ENCODE assay signal across 9 cellular contexts in genomic region chr1:938088-938683, GRCh38. TPM values are rescaled to one million over a fixed set of nuclear protein-coding genes. Genes with fewer than 3 reads are reported as not detected.
DNase-seq lines count a peak whose midpoint lies in the region; ATAC-seq, FAIRE-seq and TF ChIP-seq lines count a peak whose summit lies in the region.
"Had no signal": no experiment of that assay in that cellular context is flagged by ENCODE, and none has a peak within 500 bp of the region (broad histone marks: within the 10 kb centered on the region; RNA-seq: fewer than 3 reads in every experiment).

No MANE protein-coding gene starts in this region.

- POLR2A ChIA-PET in HepG2 (lab: Yijun Ruan, JAX), result interaction anchor here (1.2 to 1.3 kb wide), 2 partner anchors 32 to 34 kb away, joined by 3 to 4 read pairs; no protein-coding TSS in a partner anchor

- H3K36me3 ChIP-seq in HepG2 (replicated peaks in 1 of 2; ENCODE audit: control insufficient read depth in 1 of 2, insufficient read depth in 2 of 2, low read length in 2 of 2), result no peaks in the 10 kb centered on the region
- H3K36me3 ChIP-seq in GM23338 (ENCODE audit: insufficient read depth), result no peaks in the 10 kb centered on the region

- intact Hi-C loops in HepG2 (cut with micrococcal nuclease; ENCODE audit: unreplicated experiment), result loop anchor here (2.0 kb wide), 1 partner anchor 33 kb away; no protein-coding TSS in a partner anchor

- no peak for FAIRE-seq in HepG2 (lab: Jason Lieb, UNC)
- no peak for FAIRE-seq in frontal cortex (lab: Jason Lieb, UNC)

- no peak for DNase-seq in AG09319 (ENCODE audit: extremely low read depth, low read depth)
- DNase-seq in HFFc6, result peak; percentile 71
- DNase-seq in astrocyte of the hippocampus (ENCODE audit: low read depth, low spot score), result peak; percentile 49
- DNase-seq in HepG2 (ENCODE audit: low spot score), result peak; percentile 29
- no peak for DNase-seq in GM23338 (ENCODE audit: low spot score)
- DNase-seq in frontal cortex (ENCODE audit: low spot score in 2 of 2), result no peak
- DNase-seq in NCI-H128 (lab: John Stamatoyannopoulos, UW; ENCODE audit: unreplicated experiment), result no peak
- DNase-seq: NCI-H2081 treated with DMSO at 0.1 percent for 48 hours had no signal

- H3K9me3 Mint-ChIP-seq in HFFc6 (no peaks in the 10 kb centered on the region), GM23338 (no peaks in the 10 kb centered on the region; the same call in 2 of the 3 replicates)

- in situ Hi-C loops in HepG2 (cut with HindIII; ENCODE audit: extremely low pct_ligation_motif_present, low pct_unique_long_range_greater_than_20kb), result no loop called here

- TF ChIP-seq CTCF in AG09319 (IDR thresholded peaks at IDR 0.05; ENCODE audit: low read depth, low read length) (peak; percentile 56), HFFc6 (IDR thresholded peaks at IDR 0.05) (peak; percentile 74), HepG2 (CRISPR knock-in tag; IDR thresholded peaks at IDR 0.05) (peak; percentile 86), GM23338 (conservative IDR thresholded peaks at IDR 0.05; ENCODE audit: low read depth in 2 of 2) (peak in 1 of 2 experiments; percentile 29; a peak in 2 of 4 replicates)

- H2AFZ ChIP-seq in HepG2 (ENCODE audit: low read length) (no peak overlapping the region), GM23338 (no peak overlapping the region)

- no peak overlapping the region for H3K4me2 ChIP-seq in HepG2 (ENCODE audit: low read depth, low read length)
- no peak overlapping the region for H3K4me2 ChIP-seq in GM23338

- H3K9me2 ChIP-seq in GM23338 (ENCODE audit: insufficient read depth), result no peaks in the 10 kb centered on the region

- H3K27me3 Mint-ChIP-seq in HFFc6 (ENCODE audit: insufficient read depth) (peaks cover 3% of the 10 kb centered on the region), GM23338 (ENCODE audit: insufficient read depth, low read depth, poor library complexity) (peaks cover 70% of the 10 kb centered on the region)

- TF ChIP-seq EP300 in HepG2 (IDR thresholded peaks at IDR 0.05; ENCODE audit: low read depth in 2 of 2, low read length in 2 of 2), result no peak
- TF ChIP-seq EP300 in HepG2 (CRISPR knock-in tag; IDR thresholded peaks at IDR 0.05; ENCODE audit: borderline replicate concordance), result no peak

- ATAC-seq in HepG2, result peak; percentile 70
- no peak for ATAC-seq in HG03097 (IDR thresholded peaks at IDR 0.05; ENCODE audit: low FRiP score, unreplicated experiment)
- ATAC-seq in GM23338, result no peak

- H3K4me1 ChIP-seq in HepG2 (ENCODE audit: insufficient read depth, low read length) (peaks cover 32% of the 10 kb centered on the region), GM23338 (ENCODE audit: insufficient read depth) (peaks cover 3% of the 10 kb centered on the region; the same call in 1 of the 2 replicates)

- H3K9me3 ChIP-seq in HepG2 (ENCODE audit: low read length), result no peaks in the 10 kb centered on the region

- TF ChIP-seq POLR2A in HepG2 (IDR thresholded peaks at IDR 0.05; ENCODE audit: insufficient read depth in 1 of 2, low read depth in 2 of 2, low read length in 2 of 2), result no peak

- H3K27me3 ChIP-seq in HepG2 (ENCODE audit: control insufficient read depth in 1 of 2, insufficient read depth in 2 of 2, low read length in 2 of 2), result peaks cover 26 to 66% of the 10 kb centered on the region in 2 experiments
- peaks cover 89% of the 10 kb centered on the region for H3K27me3 ChIP-seq in GM23338 (ENCODE audit: insufficient read depth)

- CTCF ChIA-PET in HepG2 (lab: Yijun Ruan, JAX; ENCODE audit: low intra/inter-chr PET ratio, low total read pairs), result interaction anchor here (0.9 to 1.3 kb wide), 6 partner anchors 16 to 68 kb away, joined by 3 to 6 read pairs (median 4); no protein-coding TSS in a partner anchor

- no peaks in the 10 kb centered on the region for H3F3A ChIP-seq in GM23338 (replicated peaks; ENCODE audit: low read depth)

- no peaks in the 10 kb centered on the region for H4K20me1 ChIP-seq in HepG2 (ENCODE audit: insufficient read depth, low read length)
- no peaks in the 10 kb centered on the region for H4K20me1 ChIP-seq in GM23338 (replicated peaks; ENCODE audit: insufficient read depth)

- H3K4me1 Mint-ChIP-seq in HFFc6 (ENCODE audit: low read depth) (peaks cover 27% of the 10 kb centered on the region), GM23338 (peaks cover 14% of the 10 kb centered on the region)

- TF ChIP-seq RAD21 in HepG2 (CRISPR knock-in tag; IDR thresholded peaks at IDR 0.05), result peak; percentile 76

- H3K27ac Mint-ChIP-seq in HFFc6 (peak overlapping the region; percentile 69; the same call in 1 of the 2 replicates), GM23338 (no peak overlapping the region)

- H3K4me3 ChIP-seq in HepG2 (replicated peaks in 1 of 3; ENCODE audit: insufficient read depth in 1 of 3, low read depth in 2 of 3, low read length in 3 of 3), result no peak overlapping the region
- H3K4me3 ChIP-seq in GM23338, result no peak overlapping the region

- H3K79me2 ChIP-seq in HepG2 (ENCODE audit: insufficient read depth, low read length) (no peaks in the 10 kb centered on the region), GM23338 (replicated peaks; ENCODE audit: insufficient read depth) (no peaks in the 10 kb centered on the region)

- H3K9ac ChIP-seq in HepG2 (ENCODE audit: insufficient read depth, low read depth, low read length), result no peak overlapping the region

- H3K27ac ChIP-seq in HepG2 (ENCODE audit: extremely low read length, insufficient read depth, low read length), result no peak overlapping the region
- H3K27ac ChIP-seq in GM23338 (ENCODE audit: low read depth), result no peak overlapping the region

- WGBS in HepG2 (ENCODE audit: low lambda C conversion rate), result 0% methylated on average over 2 of the region's 15 CpGs

- H3K36me3 Mint-ChIP-seq in HFFc6 (ENCODE audit: low read depth) (no peaks in the 10 kb centered on the region), GM23338 (ENCODE audit: low read depth) (no peaks in the 10 kb centered on the region)

- BruUV-seq in HepG2 (replicated peaks; lab: Mats Ljungman, UMichigan), result no TSS peak

- H3K4me3 Mint-ChIP-seq in HFFc6, result 0 out of 2 replicates have a peak overlapping the region, but pooled peaks have one; percentile 26
- H3K4me3 Mint-ChIP-seq in GM23338, result no peak overlapping the region

RNA-seq across cellular contexts. Expression of gene SAMD11, which starts 14.5 kb away (rescaled TPM):
- total RNA-seq in HFFc6 (2021; fragmentation: NEBNext Ultra II Directional; extraction: Animal tissue kit (Norgen Biotek cat#: 25700)), result 10 to 100 TPM; 20.6 to 29.3 (median 27.5) TPM
- 0.11 TPM in 1 of 2 replicates, not detected in the other for total RNA-seq in HepG2 (2016; rRNA removed; fragmentation: Illumina TruSeq; extraction: Trizol)
- not detected in 2 replicates for total RNA-seq in HepG2 (2016; cell fraction: cytosol; rRNA removed; fragmentation: Illumina TruSeq; extraction: Trizol; ENCODE audit: low read depth)
- 0.13 TPM in 1 of 2 replicates, not detected in the other for total RNA-seq in HepG2 (2016; cell fraction: insoluble cytoplasmic fraction; rRNA removed; fragmentation: Illumina TruSeq; extraction: Trizol)
- total RNA-seq in HepG2 (2016; cell fraction: membrane; rRNA removed; fragmentation: Illumina TruSeq; extraction: Trizol), result not detected in 2 replicates
- total RNA-seq in HepG2 (2016; cell fraction: nucleus; rRNA removed; fragmentation: Illumina TruSeq; extraction: Trizol), result not detected in 2 replicates
- polyA plus RNA-seq in HepG2 (2011; rRNA removed), result 0.09 TPM in 1 of 2 replicates, not detected in the other
- polyA plus RNA-seq in HepG2 (2011; cell fraction: cytosol; rRNA removed), result 0.09 and 0.24 TPM in 2 replicates
- 0.10 and 0.37 TPM in 2 replicates for polyA plus RNA-seq in HepG2 (2011; cell fraction: nucleus; rRNA removed)
- not detected in 2 replicates for polyA plus RNA-seq in HepG2 (2012)
- not detected in 2 replicates for polyA plus RNA-seq in HepG2 (2016; cell fraction: cytosol; fragmentation: Illumina TruSeq; extraction: Trizol; ENCODE audit: low read depth)
- polyA plus RNA-seq in HepG2 (2016; cell fraction: insoluble cytoplasmic fraction; fragmentation: Illumina TruSeq; extraction: Trizol; ENCODE audit: low read depth), result not detected in 2 replicates
- not detected in 2 replicates for polyA plus RNA-seq in HepG2 (2016; cell fraction: membrane; fragmentation: Illumina TruSeq; extraction: Trizol; ENCODE audit: low read depth)
- not detected in 2 replicates for polyA plus RNA-seq in HepG2 (2016; cell fraction: nucleus; fragmentation: Illumina TruSeq; extraction: Trizol; ENCODE audit: insufficient read depth, low read depth)
- 19.7 TPM in 1 of 2 replicates, not detected in the other for polyA minus RNA-seq in HepG2 (2011; rRNA and poly(A)+ RNA removed; ENCODE audit: low replicate concordance)
- polyA minus RNA-seq in HepG2 (2011; cell fraction: cytosol; rRNA and poly(A)+ RNA removed), result 0.99 and 1.4 TPM in 2 replicates
- 1.2 TPM in 1 of 2 replicates, not detected in the other for polyA minus RNA-seq in HepG2 (2011; cell fraction: nucleus; rRNA and poly(A)+ RNA removed)
- 0.14 and 0.19 TPM in 2 replicates for total RNA-seq in GM23338 (2014; rRNA removed; shearing (Covaris generic))
- 0.40 and 0.47 TPM in 2 replicates for polyA plus RNA-seq in GM23338 (2016; fragmentation: Nextera tagmentation; extraction: Ambion mirVana)
- 0.41 TPM for total RNA-seq in frontal cortex

RNA-seq across cellular contexts. Expression of gene NOC2L, which starts 20.9 kb away (rescaled TPM):
- total RNA-seq in HFFc6 (2021; fragmentation: NEBNext Ultra II Directional; extraction: Animal tissue kit (Norgen Biotek cat#: 25700)), result 100 to 1,000 TPM; 112 to 142 (median 119) TPM
- total RNA-seq in HepG2 (2016; rRNA removed; fragmentation: Illumina TruSeq; extraction: Trizol) (91.6 and 103 TPM in 2 replicates), frontal cortex (67.3 TPM)
- 14.1 and 16.1 TPM in 2 replicates for total RNA-seq in HepG2 (2016; cell fraction: cytosol; rRNA removed; fragmentation: Illumina TruSeq; extraction: Trizol; ENCODE audit: low read depth)
- total RNA-seq in HepG2 (2016; cell fraction: insoluble cytoplasmic fraction; rRNA removed; fragmentation: Illumina TruSeq; extraction: Trizol), result 81.2 and 109 TPM in 2 replicates
- 22.9 and 27.1 TPM in 2 replicates for total RNA-seq in HepG2 (2016; cell fraction: membrane; rRNA removed; fragmentation: Illumina TruSeq; extraction: Trizol)
- total RNA-seq in HepG2 (2016; cell fraction: nucleus; rRNA removed; fragmentation: Illumina TruSeq; extraction: Trizol), result 53.2 and 63.8 TPM in 2 replicates
- polyA plus RNA-seq in HepG2 (2011; rRNA removed) (32.0 and 40.5 TPM in 2 replicates), GM23338 (2016; fragmentation: Nextera tagmentation; extraction: Ambion mirVana) (79.3 and 89.0 TPM in 2 replicates)
- 33.6 and 44.6 TPM in 2 replicates for polyA plus RNA-seq in HepG2 (2011; cell fraction: cytosol; rRNA removed)
- polyA plus RNA-seq in HepG2 (2011; cell fraction: nucleus; rRNA removed), result 85.2 and 96.0 TPM in 2 replicates
- polyA plus RNA-seq in HepG2 (2012), result 41.8 and 44.3 TPM in 2 replicates
- 5.1 and 6.4 TPM in 2 replicates for polyA plus RNA-seq in HepG2 (2016; cell fraction: cytosol; fragmentation: Illumina TruSeq; extraction: Trizol; ENCODE audit: low read depth)
- 69.1 and 81.1 TPM in 2 replicates for polyA plus RNA-seq in HepG2 (2016; cell fraction: insoluble cytoplasmic fraction; fragmentation: Illumina TruSeq; extraction: Trizol; ENCODE audit: low read depth)
- polyA plus RNA-seq in HepG2 (2016; cell fraction: membrane; fragmentation: Illumina TruSeq; extraction: Trizol; ENCODE audit: low read depth), result 9.8 and 11.1 TPM in 2 replicates
- polyA plus RNA-seq in HepG2 (2016; cell fraction: nucleus; fragmentation: Illumina TruSeq; extraction: Trizol; ENCODE audit: insufficient read depth, low read depth), result 108 and 110 TPM in 2 replicates
- polyA minus RNA-seq in HepG2 (2011; rRNA and poly(A)+ RNA removed; ENCODE audit: low replicate concordance), result 118 and 166 TPM in 2 replicates
- polyA minus RNA-seq in HepG2 (2011; cell fraction: cytosol; rRNA and poly(A)+ RNA removed), result 43.1 and 44.0 TPM in 2 replicates
- polyA minus RNA-seq in HepG2 (2011; cell fraction: nucleus; rRNA and poly(A)+ RNA removed), result 18.8 and 20.1 TPM in 2 replicates
- total RNA-seq in GM23338 (2014; rRNA removed; shearing (Covaris generic)), result 123 and 125 TPM in 2 replicates

RNA-seq across cellular contexts. Expression of gene KLHL17, which starts 22.2 kb away (rescaled TPM):
- 10 to 100 TPM; 12.2 to 17.5 (median 13.2) TPM for total RNA-seq in HFFc6 (2021; fragmentation: NEBNext Ultra II Directional; extraction: Animal tissue kit (Norgen Biotek cat#: 25700))
- 2.8 and 9.3 TPM in 2 replicates for total RNA-seq in HepG2 (2016; rRNA removed; fragmentation: Illumina TruSeq; extraction: Trizol)
- 4.5 and 5.0 TPM in 2 replicates for total RNA-seq in HepG2 (2016; cell fraction: cytosol; rRNA removed; fragmentation: Illumina TruSeq; extraction: Trizol; ENCODE audit: low read depth)
- 2.4 and 10.3 TPM in 2 replicates for total RNA-seq in HepG2 (2016; cell fraction: insoluble cytoplasmic fraction; rRNA removed; fragmentation: Illumina TruSeq; extraction: Trizol)
- total RNA-seq in HepG2 (2016; cell fraction: membrane; rRNA removed; fragmentation: Illumina TruSeq; extraction: Trizol), result 2.6 and 2.8 TPM in 2 replicates
- 14.8 and 15.9 TPM in 2 replicates for total RNA-seq in HepG2 (2016; cell fraction: nucleus; rRNA removed; fragmentation: Illumina TruSeq; extraction: Trizol)
- 24.7 and 31.4 TPM in 2 replicates for polyA plus RNA-seq in HepG2 (2011; rRNA removed)
- polyA plus RNA-seq in HepG2 (2011; cell fraction: cytosol; rRNA removed), result 6.8 and 12.3 TPM in 2 replicates
- 590 and 778 TPM in 2 replicates for polyA plus RNA-seq in HepG2 (2011; cell fraction: nucleus; rRNA removed)
- 11.7 and 19.1 TPM in 2 replicates for polyA plus RNA-seq in HepG2 (2012)
- polyA plus RNA-seq in HepG2 (2016; cell fraction: cytosol; fragmentation: Illumina TruSeq; extraction: Trizol; ENCODE audit: low read depth), result 1.1 and 1.3 TPM in 2 replicates
- polyA plus RNA-seq in HepG2 (2016; cell fraction: insoluble cytoplasmic fraction; fragmentation: Illumina TruSeq; extraction: Trizol; ENCODE audit: low read depth), result 3.4 and 3.7 TPM in 2 replicates
- polyA plus RNA-seq in HepG2 (2016; cell fraction: membrane; fragmentation: Illumina TruSeq; extraction: Trizol; ENCODE audit: low read depth), result 1.9 and 2.4 TPM in 2 replicates
- polyA plus RNA-seq in HepG2 (2016; cell fraction: nucleus; fragmentation: Illumina TruSeq; extraction: Trizol; ENCODE audit: insufficient read depth, low read depth), result 71.9 and 74.8 TPM in 2 replicates
- 4.3 and 19.5 TPM in 2 replicates for polyA minus RNA-seq in HepG2 (2011; rRNA and poly(A)+ RNA removed; ENCODE audit: low replicate concordance)
- polyA minus RNA-seq in HepG2 (2011; cell fraction: cytosol; rRNA and poly(A)+ RNA removed), result 4.6 and 4.9 TPM in 2 replicates
- 24.9 and 31.0 TPM in 2 replicates for polyA minus RNA-seq in HepG2 (2011; cell fraction: nucleus; rRNA and poly(A)+ RNA removed)
- 27.8 and 37.1 TPM in 2 replicates for total RNA-seq in GM23338 (2014; rRNA removed; shearing (Covaris generic))
- polyA plus RNA-seq in GM23338 (2016; fragmentation: Nextera tagmentation; extraction: Ambion mirVana), result 16.5 and 17.8 TPM in 2 replicates
- 6.1 TPM for total RNA-seq in frontal cortex

RNA-seq across cellular contexts. Expression of gene PLEKHN1, which starts 28.1 kb away (rescaled TPM):
- 1 to 10 TPM; 5.2 to 6.9 (median 6.0) TPM for total RNA-seq in HFFc6 (2021; fragmentation: NEBNext Ultra II Directional; extraction: Animal tissue kit (Norgen Biotek cat#: 25700))
- total RNA-seq in HepG2 (2016; rRNA removed; fragmentation: Illumina TruSeq; extraction: Trizol), result 0.21 and 0.42 TPM in 2 replicates
- total RNA-seq in HepG2 (2016; cell fraction: cytosol; rRNA removed; fragmentation: Illumina TruSeq; extraction: Trizol; ENCODE audit: low read depth), result not detected in 2 replicates
- 0.31 and 0.48 TPM in 2 replicates for total RNA-seq in HepG2 (2016; cell fraction: insoluble cytoplasmic fraction; rRNA removed; fragmentation: Illumina TruSeq; extraction: Trizol)
- total RNA-seq in HepG2 (2016; cell fraction: membrane; rRNA removed; fragmentation: Illumina TruSeq; extraction: Trizol), result 0.15 and 0.17 TPM in 2 replicates
- total RNA-seq in HepG2 (2016; cell fraction: nucleus; rRNA removed; fragmentation: Illumina TruSeq; extraction: Trizol), result 0.59 and 0.63 TPM in 2 replicates
- 0.58 and 0.59 TPM in 2 replicates for polyA plus RNA-seq in HepG2 (2011; rRNA removed)
- polyA plus RNA-seq in HepG2 (2011; cell fraction: cytosol; rRNA removed), result 0.13 and 0.23 TPM in 2 replicates
- polyA plus RNA-seq in HepG2 (2011; cell fraction: nucleus; rRNA removed), result 13.2 and 15.5 TPM in 2 replicates
- 0.51 and 0.55 TPM in 2 replicates for polyA plus RNA-seq in HepG2 (2012)
- polyA plus RNA-seq in HepG2 (2016; cell fraction: cytosol; fragmentation: Illumina TruSeq; extraction: Trizol; ENCODE audit: low read depth), result 0.05 and 0.09 TPM in 2 replicates
- 0.29 and 0.48 TPM in 2 replicates for polyA plus RNA-seq in HepG2 (2016; cell fraction: insoluble cytoplasmic fraction; fragmentation: Illumina TruSeq; extraction: Trizol; ENCODE audit: low read depth)
- 0.13 and 0.29 TPM in 2 replicates for polyA plus RNA-seq in HepG2 (2016; cell fraction: membrane; fragmentation: Illumina TruSeq; extraction: Trizol; ENCODE audit: low read depth)
- polyA plus RNA-seq in HepG2 (2016; cell fraction: nucleus; fragmentation: Illumina TruSeq; extraction: Trizol; ENCODE audit: insufficient read depth, low read depth), result 2.6 and 2.7 TPM in 2 replicates
- 0.26 and 0.54 TPM in 2 replicates for polyA minus RNA-seq in HepG2 (2011; rRNA and poly(A)+ RNA removed; ENCODE audit: low replicate concordance)
- polyA minus RNA-seq in HepG2 (2011; cell fraction: cytosol; rRNA and poly(A)+ RNA removed), result 0.53 TPM in 1 of 2 replicates, not detected in the other
- 1.8 and 1.9 TPM in 2 replicates for polyA minus RNA-seq in HepG2 (2011; cell fraction: nucleus; rRNA and poly(A)+ RNA removed)
- 2.2 and 3.3 TPM in 2 replicates for total RNA-seq in GM23338 (2014; rRNA removed; shearing (Covaris generic))
- 0.94 and 1.4 TPM in 2 replicates for polyA plus RNA-seq in GM23338 (2016; fragmentation: Nextera tagmentation; extraction: Ambion mirVana)
- total RNA-seq in frontal cortex, result not detected

RNA-seq across cellular contexts. Expression of gene PERM1, which starts 43.7 kb away (rescaled TPM):
- total RNA-seq in HFFc6 (2021; fragmentation: NEBNext Ultra II Directional; extraction: Animal tissue kit (Norgen Biotek cat#: 25700)), result under 1 TPM in 2 of 6 experiments, not detected in 4; 0.17 to 0.18 TPM
- total RNA-seq in HepG2 (2016; rRNA removed; fragmentation: Illumina TruSeq; extraction: Trizol), result 0.04 TPM in 1 of 2 replicates, not detected in the other
- total RNA-seq in HepG2 (2016; cell fraction: cytosol; rRNA removed; fragmentation: Illumina TruSeq; extraction: Trizol; ENCODE audit: low read depth), result not detected in 2 replicates
- total RNA-seq in HepG2 (2016; cell fraction: insoluble cytoplasmic fraction; rRNA removed; fragmentation: Illumina TruSeq; extraction: Trizol), result not detected in 2 replicates
- not detected in 2 replicates for total RNA-seq in HepG2 (2016; cell fraction: membrane; rRNA removed; fragmentation: Illumina TruSeq; extraction: Trizol)
- total RNA-seq in HepG2 (2016; cell fraction: nucleus; rRNA removed; fragmentation: Illumina TruSeq; extraction: Trizol), result not detected in 2 replicates
- polyA plus RNA-seq in HepG2 (2011; rRNA removed), result 0.29 and 0.38 TPM in 2 replicates
- 0.17 and 0.32 TPM in 2 replicates for polyA plus RNA-seq in HepG2 (2011; cell fraction: cytosol; rRNA removed)
- polyA plus RNA-seq in HepG2 (2011; cell fraction: nucleus; rRNA removed), result 2.3 and 2.6 TPM in 2 replicates
- 0.44 TPM in 2 replicates for polyA plus RNA-seq in HepG2 (2012)
- not detected in 2 replicates for polyA plus RNA-seq in HepG2 (2016; cell fraction: cytosol; fragmentation: Illumina TruSeq; extraction: Trizol; ENCODE audit: low read depth)
- not detected in 2 replicates for polyA plus RNA-seq in HepG2 (2016; cell fraction: insoluble cytoplasmic fraction; fragmentation: Illumina TruSeq; extraction: Trizol; ENCODE audit: low read depth)
- polyA plus RNA-seq in HepG2 (2016; cell fraction: membrane; fragmentation: Illumina TruSeq; extraction: Trizol; ENCODE audit: low read depth), result not detected in 2 replicates
- polyA plus RNA-seq in HepG2 (2016; cell fraction: nucleus; fragmentation: Illumina TruSeq; extraction: Trizol; ENCODE audit: insufficient read depth, low read depth), result not detected in 2 replicates
- polyA minus RNA-seq in HepG2 (2011; rRNA and poly(A)+ RNA removed; ENCODE audit: low replicate concordance), result 0.09 and 2.7 TPM in 2 replicates
- 0.44 and 0.59 TPM in 2 replicates for polyA minus RNA-seq in HepG2 (2011; cell fraction: cytosol; rRNA and poly(A)+ RNA removed)
- polyA minus RNA-seq in HepG2 (2011; cell fraction: nucleus; rRNA and poly(A)+ RNA removed), result 0.99 and 1.2 TPM in 2 replicates
- total RNA-seq in GM23338 (2014; rRNA removed; shearing (Covaris generic)), result not detected in 2 replicates
- 0.66 and 1.1 TPM in 2 replicates for polyA plus RNA-seq in GM23338 (2016; fragmentation: Nextera tagmentation; extraction: Ambion mirVana)
- not detected for total RNA-seq in frontal cortex

Comparison
In these comparisons a context has a peak if more than half of its experiments do, and no peak if none do; other contexts are left out.
1. DNase-seq: peak in HFFc6 (single experiment), astrocyte of the hippocampus (single experiment) and HepG2 (single experiment); none in AG09319 (single experiment), GM23338 (single experiment), frontal cortex (0 of 2) and NCI-H128 (single experiment).
2. RNA of gene SAMD11, which starts 14.5 kb away (total RNA-seq): 20.6 to 29.3 TPM in HFFc6; 0.41 TPM in frontal cortex (single experiment), 0.14 to 0.19 TPM in GM23338 and 0.11 to 0.13 TPM in HepG2; every median in the first group is over 10 times any median in the second.